ENCODE assay signal across 1 cellular context in the genomic region with DNA sequence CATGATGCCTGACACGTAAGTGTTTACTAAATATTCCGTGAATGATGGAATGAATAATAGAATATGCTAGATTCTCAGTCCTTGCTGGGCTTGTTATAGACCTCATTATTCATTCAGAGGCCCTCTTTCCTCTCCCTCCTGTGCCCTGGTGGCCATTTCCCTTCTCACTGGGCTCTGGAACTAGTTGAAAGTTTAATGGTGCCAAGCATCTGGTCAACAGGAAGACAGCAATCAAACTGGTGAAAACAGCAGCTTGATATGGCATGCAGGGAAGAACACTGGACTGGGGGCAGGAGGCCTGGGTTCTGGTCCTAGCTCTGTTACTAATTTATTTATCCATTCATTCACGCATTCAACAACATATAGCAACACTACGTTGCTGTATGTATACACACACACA.
TF ChIP-seq lines count a peak whose summit lies in the region.

No MANE protein-coding gene starts in this region.

TF ChIP-seq in IMR-90, 13 proteins besides CTCF, POLR2A, EP300 and RAD21:
- TF ChIP-seq MXI1 (IDR thresholded peaks at IDR 0.05; ENCODE audit: borderline replicate concordance, low read depth, low read length) (no peak), BHLHE40 (IDR thresholded peaks at IDR 0.05; ENCODE audit: low read depth, low read length) (no peak), SMC3 (IDR thresholded peaks at IDR 0.05; ENCODE audit: low read depth, low read length) (no peak), NFE2L2 (IDR thresholded peaks at IDR 0.05; ENCODE audit: low read depth, low read length) (no peak), CEBPB (IDR thresholded peaks at IDR 0.05; ENCODE audit: low read depth, low read length) (no peak), MAZ (IDR thresholded peaks at IDR 0.05; ENCODE audit: borderline replicate concordance, low read depth, low read length) (no peak)
- TF ChIP-seq, protein P1, sequence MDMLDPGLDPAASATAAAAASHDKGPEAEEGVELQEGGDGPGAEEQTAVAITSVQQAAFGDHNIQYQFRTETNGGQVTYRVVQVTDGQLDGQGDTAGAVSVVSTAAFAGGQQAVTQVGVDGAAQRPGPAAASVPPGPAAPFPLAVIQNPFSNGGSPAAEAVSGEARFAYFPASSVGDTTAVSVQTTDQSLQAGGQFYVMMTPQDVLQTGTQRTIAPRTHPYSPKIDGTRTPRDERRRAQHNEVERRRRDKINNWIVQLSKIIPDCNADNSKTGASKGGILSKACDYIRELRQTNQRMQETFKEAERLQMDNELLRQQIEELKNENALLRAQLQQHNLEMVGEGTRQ (IDR thresholded peaks at IDR 0.05; ENCODE audit: low read depth, low read length): no peak
